8 cellular contexts compared by ENCODE assay signal in the genomic region with DNA sequence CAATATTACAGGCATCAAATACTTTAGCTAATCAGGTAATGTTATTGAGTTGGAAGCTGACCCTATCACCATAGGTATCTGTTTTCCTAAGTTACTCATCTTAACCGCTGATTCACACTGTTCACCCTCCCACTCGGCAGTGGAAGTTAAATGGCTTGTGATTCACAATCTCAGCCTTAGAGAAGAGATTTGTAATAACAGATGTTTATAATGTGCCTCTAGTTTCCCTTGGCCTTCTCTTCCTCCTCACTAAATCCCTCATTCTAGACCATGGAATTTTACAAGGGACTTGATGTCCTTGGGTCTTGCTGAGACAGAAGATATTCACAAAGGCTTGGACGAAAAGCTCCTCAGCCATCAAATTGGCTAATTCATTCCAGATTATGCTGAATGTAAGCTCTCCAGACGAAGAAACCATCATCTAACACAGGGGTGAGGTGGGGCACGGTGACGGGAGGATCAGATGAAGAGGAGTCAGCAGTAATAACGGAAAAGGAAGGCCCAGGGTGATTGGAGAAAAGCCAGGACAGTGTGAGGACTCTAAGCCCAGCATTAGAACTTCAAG.
DNase-seq lines count a peak whose midpoint lies in the region; ATAC-seq and TF ChIP-seq lines count a peak whose summit lies in the region.
"Had no signal": no experiment of that assay in that cellular context is flagged by ENCODE, and none has a peak within 500 bp of the region (broad histone marks: within the 10 kb centered on the region; RNA-seq: fewer than 3 reads in every experiment).

No MANE protein-coding gene starts in this region.

- WGBS in mesodermal cell (ENCODE audit: insufficient coverage in 2 of 2), 2 experiments, result 85 to 90% methylated on average over 3 to 4 of the region's 7 CpGs

- no peaks in the 10 kb centered on the region for H3K4me1 ChIP-seq in breast epithelium
- H3K4me1 ChIP-seq in mesodermal cell (ENCODE audit: control insufficient read depth, insufficient read depth, low read length, poor library complexity, severe bottlenecking), result no peaks in the 10 kb centered on the region
- no peaks in the 10 kb centered on the region for H3K4me1 ChIP-seq in vagina
- no peaks in the 10 kb centered on the region for H3K4me1 ChIP-seq in CD8-positive, alpha-beta memory T cell (ENCODE audit: insufficient read depth, low read length)

- peak overlapping the region; percentile 64 to 81 for H3K27ac ChIP-seq in breast epithelium
- peak overlapping the region; percentile 19 for H3K27ac ChIP-seq in mesodermal cell (ENCODE audit: low read depth, low read length, severe bottlenecking)
- peak overlapping the region; percentile 82 for H3K27ac ChIP-seq in vagina
- H3K27ac ChIP-seq in CD8-positive, alpha-beta memory T cell (ENCODE audit: low read depth, low read length), result no peak overlapping the region

- H3K4me1 Mint-ChIP-seq in CD8-positive, alpha-beta memory T cell, result no peaks in the 10 kb centered on the region

- TF ChIP-seq CTCF in breast epithelium (IDR thresholded peaks at IDR 0.05) (no peak), vagina (IDR thresholded peaks at IDR 0.05) (no peak)

- H3K27ac Mint-ChIP-seq in CD8-positive, alpha-beta memory T cell, result no peak overlapping the region

- H3K36me3 Mint-ChIP-seq in CD8-positive, alpha-beta memory T cell, result no peaks in the 10 kb centered on the region

- H3K4me3 ChIP-seq in breast epithelium (no peak overlapping the region), mesodermal cell (ENCODE audit: extremely low read depth, insufficient read depth, low read length, poor library complexity, severe bottlenecking) (no peak overlapping the region), vagina (no peak overlapping the region)
- H3K4me3 ChIP-seq in CD8-positive, alpha-beta memory T cell (ENCODE audit: low read length), result no peak overlapping the region

- CTCF ChIA-PET in CD8-positive, alpha-beta memory T cell (lab: Charles Lee), result no interaction called here

- ATAC-seq in HG02642 (IDR thresholded peaks at IDR 0.05; ENCODE audit: poor library complexity, unreplicated experiment), result no peak

- POLR2A ChIA-PET in CD8-positive, alpha-beta memory T cell (lab: Charles Lee), result no interaction called here

- H3K4me3 Mint-ChIP-seq in CD8-positive, alpha-beta memory T cell, result no peak overlapping the region

- peaks cover 0 to 3% of the 10 kb centered on the region in 2 donors for H3K27me3 Mint-ChIP-seq in CD8-positive, alpha-beta memory T cell

- peak; percentile 68 for DNase-seq in HS-5 (ENCODE audit: low read depth)
- DNase-seq in breast epithelium (ENCODE audit: low spot score in 2 of 2), result no peak
- DNase-seq in vagina (ENCODE audit: extremely low spot score in 2 of 2), result no peak
- no peak for DNase-seq in posterior vena cava (ENCODE audit: low spot score)
- DNase-seq in CD8-positive, alpha-beta memory T cell, result no peak
- DNase-seq: NCI-H1694 had no signal

- no peaks in the 10 kb centered on the region for H3K36me3 ChIP-seq in breast epithelium
- H3K36me3 ChIP-seq in mesodermal cell (ENCODE audit: control insufficient read depth, insufficient read depth, low read length), result no peaks in the 10 kb centered on the region
- no peaks in the 10 kb centered on the region for H3K36me3 ChIP-seq in vagina
- no peaks in the 10 kb centered on the region for H3K36me3 ChIP-seq in CD8-positive, alpha-beta memory T cell (ENCODE audit: insufficient read depth, low read length)

- no peak for TF ChIP-seq POLR2A in breast epithelium (IDR thresholded peaks at IDR 0.05)
- TF ChIP-seq POLR2A in vagina (IDR thresholded peaks at IDR 0.05), result no peak

- intact Hi-C loops in breast epithelium (cut with DNase I; ENCODE audit: low total_unique reads) (no loop called here), vagina (cut with DNase I) (no loop called here), posterior vena cava (cut with DNase I) (loop anchor here in 1 of 2 donors (10.0 kb wide), 1 partner anchor 92 kb away; no protein-coding TSS in a partner anchor)

- no peaks in the 10 kb centered on the region for H3K27me3 ChIP-seq in breast epithelium
- H3K27me3 ChIP-seq in vagina, result no peaks in the 10 kb centered on the region
- no peaks in the 10 kb centered on the region for H3K27me3 ChIP-seq in CD8-positive, alpha-beta memory T cell (ENCODE audit: insufficient read depth, low read length, poor library complexity, severe bottlenecking)

- H3K9me3 ChIP-seq in breast epithelium (peaks cover 0 to 5% of the 10 kb centered on the region in 2 donors), mesodermal cell (ENCODE audit: control insufficient read depth, low read length) (no peaks in the 10 kb centered on the region), vagina (no peaks in the 10 kb centered on the region)
- no peaks in the 10 kb centered on the region for H3K9me3 ChIP-seq in CD8-positive, alpha-beta memory T cell (ENCODE audit: low read length)

- peaks cover 0 to 7% (median 4%) of the 10 kb centered on the region in 5 donors for H3K9me3 Mint-ChIP-seq in CD8-positive, alpha-beta memory T cell
